ENCODE assay signal across 2 cellular contexts in the genomic region with DNA sequence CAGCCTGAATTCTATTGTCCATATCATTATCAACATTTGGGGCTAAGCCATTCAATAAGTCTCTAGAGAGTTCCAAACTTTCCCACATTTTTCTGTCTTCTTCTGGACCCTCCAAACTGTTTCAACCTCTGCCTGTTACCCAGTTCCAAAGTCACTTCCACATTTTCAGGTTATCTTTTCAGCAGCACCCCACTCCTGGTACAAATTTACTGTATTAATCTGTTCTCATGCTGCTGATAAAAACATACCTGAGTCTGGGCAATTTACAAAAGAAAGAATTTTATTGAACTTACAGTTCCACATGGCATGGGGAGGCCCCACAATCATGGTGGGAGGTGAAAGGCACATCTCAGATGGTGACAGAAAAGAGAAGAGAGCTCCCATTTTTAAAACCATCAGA.
TF ChIP-seq lines count a peak whose summit lies in the region.

No MANE protein-coding gene starts in this region.

TF ChIP-seq in HEK293, 187 proteins besides CTCF, POLR2A, EP300 and RAD21:
- peak; percentile 54 for TF ChIP-seq ZNF707 (tag by site-specific recombination; IDR thresholded peaks at IDR 0.05)
- no peak for TF ChIP-seq FEZF1 (tag by site-specific recombination; IDR thresholded peaks at IDR 0.05)
TF ChIP-seq in HEK293: peak in this region for 1.

TF ChIP-seq in K562, 482 proteins besides CTCF, POLR2A, EP300 and RAD21:
- TF ChIP-seq NFE2L1 (tag; IDR thresholded peaks at IDR 0.05; ENCODE audit: borderline replicate concordance, low read depth) (no peak), ZNF707 (CRISPR knock-in tag; conservative IDR thresholded peaks at IDR 0.05) (peak; percentile 81)
